In the genomic region with DNA sequence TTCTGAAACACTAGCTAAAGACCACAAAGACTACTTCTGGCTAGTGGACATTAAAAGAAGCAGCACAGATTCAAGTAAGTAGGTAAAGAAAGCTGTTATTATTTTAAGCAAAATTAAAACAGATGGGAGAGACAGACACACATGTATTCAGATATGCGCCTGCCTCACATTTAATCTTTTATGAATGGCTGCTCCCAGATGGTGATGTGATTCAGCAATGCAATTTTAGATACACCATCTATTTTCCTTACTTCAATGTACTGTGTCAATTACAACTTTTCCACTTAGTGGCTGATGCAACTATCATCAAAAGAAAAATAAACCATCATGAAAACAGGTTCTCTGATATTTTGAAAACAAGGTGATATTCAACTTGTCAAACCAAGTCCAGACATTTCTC, we compare ENCODE assay signal across 13 cellular contexts.
"Had no signal": no experiment of that assay in that cellular context is flagged by ENCODE, and none has a peak within 500 bp of the region (broad histone marks: within the 10 kb centered on the region; RNA-seq: fewer than 3 reads in every experiment).

No MANE protein-coding gene starts in this region.

- DNase-seq: activated CD4-positive, alpha-beta T cell treated with anti-CD3 and anti-CD28 coated beads for 4 hours; endodermal cell; erythroblast; kidney; left ventricle myocardium superior; mesendoderm; retina; stimulated activated CD4-positive, alpha-beta T cell treated with anti-CD3 and anti-CD28 coated beads, Interleukin-4, amount 100 ng/mL, for 4 hours; SW 1271; T1000; thyroid gland had no signal

- H3K27me3 ChIP-seq: thyroid gland had no signal

- ATAC-seq: left ventricle myocardium superior had no signal

- H3K9me3 ChIP-seq: thyroid gland had no signal

- H3K4me1 Mint-ChIP-seq: endodermal cell had no signal

- H3K4me3 Mint-ChIP-seq: endodermal cell had no signal

- H3K27ac ChIP-seq: parathyroid adenoma, thyroid gland, VCaP had no signal

- H3K27ac Mint-ChIP-seq: endodermal cell had no signal
